Comparison of ENCODE assay signal across 8 cellular contexts in the genomic region with DNA sequence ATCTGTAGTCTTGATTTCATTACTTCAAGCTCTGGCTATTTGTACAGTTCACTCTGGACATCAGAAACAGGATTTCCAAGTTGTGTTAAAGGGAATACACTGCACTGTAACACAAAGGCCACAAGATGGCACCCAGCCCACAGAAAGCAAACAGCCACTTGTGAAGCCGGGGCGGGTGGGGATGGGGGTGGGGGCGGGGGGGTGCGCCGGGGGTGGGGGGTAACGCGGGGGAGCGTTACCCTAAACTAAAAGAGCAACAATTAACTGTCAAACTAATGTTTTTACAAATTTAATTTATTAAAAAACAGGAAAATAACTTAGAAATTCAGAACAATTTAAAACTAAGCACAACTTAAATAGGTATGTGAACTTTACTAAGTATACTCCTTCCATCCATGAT. TPM values are rescaled to one million over a fixed set of nuclear protein-coding genes. Genes with fewer than 3 reads are reported as not detected.
DNase-seq lines count a peak whose midpoint lies in the region; TF ChIP-seq lines count a peak whose summit lies in the region.

No MANE protein-coding gene starts in this region.

- DNase-seq in A673 (ENCODE audit: low spot score) = peak; percentile 75
- peak; percentile 23 for DNase-seq in GM10266 (ENCODE audit: extremely low spot score)
- peak; percentile 26 for DNase-seq in HPDE6-E6E7 (ENCODE audit: extremely low spot score)
- DNase-seq in RWPE1 (ENCODE audit: low spot score) = peak; percentile 44
- DNase-seq in ascending aorta (ENCODE audit: low spot score in 2 of 2) = no peak
- DNase-seq in hypothalamus (lab: John Stamatoyannopoulos, UW) = peak in 32 of 51 donors; percentile 0 to 51 (median 10)
- DNase-seq in smooth muscle cell (lab: John Stamatoyannopoulos, UW; ENCODE audit: unreplicated experiment) = peak; percentile 4
- no peak for DNase-seq in GOT3 (lab: John Stamatoyannopoulos, UW)

- no peaks in the 10 kb centered on the region for H3F3A ChIP-seq in smooth muscle cell (ENCODE audit: low read depth)

- H4K20me1 ChIP-seq in smooth muscle cell (ENCODE audit: low read depth) = no peaks in the 10 kb centered on the region

- H2AFZ ChIP-seq in smooth muscle cell (ENCODE audit: low read depth) = no peak overlapping the region

- TF ChIP-seq CTCF in A673 (conservative IDR thresholded peaks at IDR 0.05; ENCODE audit: low read depth, low read length) (peak; percentile 53), GM10266 (IDR thresholded peaks at IDR 0.05; ENCODE audit: control insufficient read depth, insufficient read depth, low read depth, missing control alignments) (peak; percentile 62), RWPE1 (conservative IDR thresholded peaks at IDR 0.05; ENCODE audit: low read depth) (peak; percentile 46), ascending aorta (IDR thresholded peaks at IDR 0.05) (peak in 2 of 3 experiments; percentile 45 to 62), smooth muscle cell (IDR thresholded peaks at IDR 0.05; ENCODE audit: borderline replicate concordance, insufficient read depth, poor library complexity, severe bottlenecking) (peak; percentile 75)

- no TSS peak for BruUV-seq in A673 (replicated peaks; lab: Mats Ljungman, UMichigan)

- no peaks in the 10 kb centered on the region for H3K79me2 ChIP-seq in smooth muscle cell (ENCODE audit: low read depth)

- POLR2A ChIA-PET in A673 (lab: Charles Lee; ENCODE audit: low non-redundant PET) = no interaction called here
- POLR2A ChIA-PET in RWPE1 (lab: Yijun Ruan, JAX; ENCODE audit: low non-redundant PET) = no interaction called here

- intact Hi-C loops in A673 (cut with micrococcal nuclease; ENCODE audit: unreplicated experiment) = loop anchor here (1.0 to 10.0 kb wide), 2 partner anchors 207 to 360 kb away; partner anchors contain the start of gene EIF2S3
- intact Hi-C loops in ascending aorta (cut with DNase I) = loop anchor here (1.0 kb wide), 1 partner anchor 208 kb away; no protein-coding TSS in a partner anchor

- H3K9ac ChIP-seq in smooth muscle cell (ENCODE audit: low read depth) = no peak overlapping the region

- peak overlapping the region; percentile 72 for H3K4me2 ChIP-seq in smooth muscle cell

- H3K27me3 ChIP-seq in A673 (replicated peaks; ENCODE audit: insufficient read depth, low read depth, low read length, poor library complexity) = no peaks in the 10 kb centered on the region
- no peaks in the 10 kb centered on the region for H3K27me3 ChIP-seq in ascending aorta
- no peaks in the 10 kb centered on the region for H3K27me3 ChIP-seq in smooth muscle cell (ENCODE audit: low read depth)

- 0% methylated on average over 8 of the region's 8 CpGs for WGBS in smooth muscle cell (ENCODE audit: low lambda C conversion rate)

- H3K36me3 ChIP-seq in A673 (ENCODE audit: insufficient read depth, low read length, poor library complexity, severe bottlenecking) (no peaks in the 10 kb centered on the region), ascending aorta (no peaks in the 10 kb centered on the region), smooth muscle cell (ENCODE audit: low read depth) (no peaks in the 10 kb centered on the region)

- CTCF ChIA-PET in A673 (lab: Charles Lee) (no interaction called here), RWPE1 (lab: Yijun Ruan, JAX) (interaction anchor here (0.6 to 1.1 kb wide), 3 partner anchors 16 to 207 kb away, joined by 3 to 5 read pairs (median 4); no protein-coding TSS in a partner anchor)

- H3K4me1 ChIP-seq in A673 (ENCODE audit: insufficient read depth, low read length, poor library complexity, severe bottlenecking) (no peaks in the 10 kb centered on the region), ascending aorta (no peaks in the 10 kb centered on the region), smooth muscle cell (ENCODE audit: low read depth) (no peaks in the 10 kb centered on the region)

- H3K27ac ChIP-seq in A673 (ENCODE audit: low read depth, low read length, poor library complexity, severe bottlenecking) = no peak overlapping the region
- no peak overlapping the region for H3K27ac ChIP-seq in RWPE1
- H3K27ac ChIP-seq in ascending aorta = no peak overlapping the region
- no peak overlapping the region for H3K27ac ChIP-seq in smooth muscle cell (ENCODE audit: low read depth)

- H3K9me3 ChIP-seq in A673 (ENCODE audit: low read depth, low read length, poor library complexity, severe bottlenecking) (no peaks in the 10 kb centered on the region), ascending aorta (no peaks in the 10 kb centered on the region), smooth muscle cell (replicated peaks; ENCODE audit: low read depth) (no peaks in the 10 kb centered on the region)

- H3K4me3 ChIP-seq in A673 (ENCODE audit: low read depth, low read length, poor library complexity, severe bottlenecking) (no peak overlapping the region), ascending aorta (no peak overlapping the region), smooth muscle cell (no peak overlapping the region)

RNA-seq across cellular contexts. Expression of gene PRDX4, which starts 27.3 kb away (rescaled TPM):
- total RNA-seq in A673 (2021) (137 and 155 TPM in 2 replicates), ascending aorta (112 TPM), smooth muscle cell (768 and 853 TPM in 2 replicates)
- 731 and 868 TPM in 2 replicates for polyA plus RNA-seq in smooth muscle cell

RNA-seq across cellular contexts. Expression of gene ACOT9, which starts 48.5 kb away (rescaled TPM):
- 33.6 and 35.4 TPM in 2 replicates for total RNA-seq in A673 (2021)
- 6.6 TPM for total RNA-seq in ascending aorta
- 60.8 and 73.2 TPM in 2 replicates for total RNA-seq in smooth muscle cell
- 55.4 and 57.4 TPM in 2 replicates for polyA plus RNA-seq in smooth muscle cell

Comparison
In these comparisons a context has a peak if more than half of its experiments do, and no peak if none do; other contexts are left out.
1. DNase-seq: peak in A673 (single experiment), GM10266 (single experiment), HPDE6-E6E7 (single experiment), RWPE1 (single experiment), hypothalamus (32 of 51) and smooth muscle cell (single experiment); none in ascending aorta (0 of 2) and GOT3 (single experiment).
2. Peak in every context shown above with its lines, with median percentiles within 50 percentile points of each other: CTCF ChIP-seq.